8 cellular contexts compared by ENCODE assay signal in the genomic region with DNA sequence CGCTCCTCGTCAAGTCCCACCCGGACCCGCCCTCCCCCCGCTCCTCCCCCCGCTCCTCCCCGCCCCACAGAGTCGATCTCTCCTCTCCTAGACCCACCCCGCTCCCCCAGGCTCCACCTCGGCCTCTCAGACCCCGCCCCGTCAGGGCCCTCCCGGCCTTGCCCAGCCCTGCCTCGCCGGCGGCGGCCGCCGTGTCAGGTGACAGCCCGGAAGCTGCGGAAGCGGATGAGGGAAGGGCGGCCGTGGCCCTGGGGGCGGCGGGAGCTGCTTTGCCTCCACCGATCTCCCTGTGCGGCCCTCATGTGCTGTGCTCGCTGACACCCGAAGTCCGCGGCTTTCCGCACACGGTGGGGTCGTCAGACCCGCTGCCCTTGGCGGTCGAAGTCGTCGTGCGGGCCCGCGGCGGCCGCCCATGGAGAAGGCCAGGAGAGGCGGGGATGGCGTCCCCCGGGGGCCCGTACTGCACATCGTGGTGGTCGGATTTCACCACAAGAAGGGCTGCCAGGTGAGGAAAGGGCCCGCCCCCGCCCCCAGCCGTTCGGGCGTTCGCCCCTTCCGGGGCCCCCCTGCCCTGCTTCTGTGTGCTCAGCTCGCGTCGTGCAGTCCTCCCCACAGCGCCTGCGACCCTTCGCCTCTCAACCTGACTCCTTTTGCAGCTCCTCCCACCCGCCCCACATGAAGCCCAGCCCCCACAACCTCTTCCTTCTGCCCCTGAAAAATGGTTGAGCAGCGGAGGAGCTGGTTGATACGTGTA. TPM values are rescaled to one million over a fixed set of nuclear protein-coding genes. Genes with fewer than 3 reads are reported as not detected.
A peak's percentile ranks its signal among the peaks of the same experiment; 100 is the strongest.
DNase-seq lines count a peak whose midpoint lies in the region; ATAC-seq and TF ChIP-seq lines count a peak whose summit lies in the region.

Gene AVL9, plus strand, starts transcription at position 192 of the 754 bp plus-strand sequence. Its CDS starts 221 bp downstream, at position 413.

- H3K27me3 Mint-ChIP-seq in naive thymus-derived CD4-positive, alpha-beta T cell: no peaks in the 10 kb centered on the region
- no peaks in the 10 kb centered on the region for H3K27me3 Mint-ChIP-seq in stimulated activated memory B cell treated with anti-CD40 and anti-IgM and Interleukin-4, amounts not matched to agents 10 μg/mL and 1 μg/mL and 100 μg/mL, for 72 hours

- peaks cover 55% of the 10 kb centered on the region for H3K79me2 ChIP-seq in DOHH2 (ENCODE audit: control insufficient read depth, low read length)

- 0 out of 2 replicates have a peak, but pooled peaks cover 10% of the 10 kb centered on the region for H4K20me1 ChIP-seq in DOHH2 (ENCODE audit: control insufficient read depth, insufficient read depth, low read depth, low read length)

- peak within 1 kb of the TSS; percentile 92 to 98 (median 97) for H3K27ac Mint-ChIP-seq in naive thymus-derived CD4-positive, alpha-beta T cell
- H3K27ac Mint-ChIP-seq in stimulated activated memory B cell treated with anti-CD40 and anti-IgM and Interleukin-4, amounts not matched to agents 10 μg/mL and 1 μg/mL and 100 μg/mL, for 72 hours: peak within 1 kb of the TSS; percentile 76

- H3K9me2 ChIP-seq in DOHH2 (replicated peaks; ENCODE audit: control insufficient read depth, low read length): no peaks in the 10 kb centered on the region

- H3F3A ChIP-seq in DOHH2 (ENCODE audit: control insufficient read depth, insufficient read depth): peaks cover 19% of the 10 kb centered on the region

- peaks cover 4 to 14% (median 8%) of the 10 kb centered on the region in 5 donors for H3K36me3 Mint-ChIP-seq in naive thymus-derived CD4-positive, alpha-beta T cell
- peaks cover 9% of the 10 kb centered on the region for H3K36me3 Mint-ChIP-seq in stimulated activated memory B cell treated with anti-CD40 and anti-IgM and Interleukin-4, amounts not matched to agents 10 μg/mL and 1 μg/mL and 100 μg/mL, for 72 hours

- H3K27me3 ChIP-seq in DOHH2 (ENCODE audit: control insufficient read depth, low read length): no peaks in the 10 kb centered on the region
- no peaks in the 10 kb centered on the region for H3K27me3 ChIP-seq in naive thymus-derived CD4-positive, alpha-beta T cell (ENCODE audit: control insufficient read depth in 2 of 2, insufficient read depth in 2 of 2, low read length in 2 of 2)

- CTCF ChIA-PET in naive thymus-derived CD4-positive, alpha-beta T cell (lab: Charles Lee): interaction anchor here (0.7 kb wide), 1 partner anchor 395 kb away, joined by 3 read pairs; no protein-coding TSS in a partner anchor

- no peaks in the 10 kb centered on the region for H3K9me3 ChIP-seq in DOHH2 (ENCODE audit: control insufficient read depth, insufficient read depth, low read length)
- H3K9me3 ChIP-seq in naive thymus-derived CD4-positive, alpha-beta T cell (ENCODE audit: control insufficient read depth in 2 of 3, low read length in 3 of 3): no peaks in the 10 kb centered on the region

- peaks cover 34% of the 10 kb centered on the region for H3K4me1 ChIP-seq in DOHH2 (ENCODE audit: control insufficient read depth, low read length)
- H3K4me1 ChIP-seq in naive thymus-derived CD4-positive, alpha-beta T cell (ENCODE audit: control insufficient read depth in 2 of 2, insufficient read depth in 2 of 2, low read length in 2 of 2): peaks cover 12 to 24% of the 10 kb centered on the region in 2 donors

- peaks cover 21 to 50% (median 40%) of the 10 kb centered on the region in 7 donors for H3K4me1 Mint-ChIP-seq in naive thymus-derived CD4-positive, alpha-beta T cell
- peaks cover 32% of the 10 kb centered on the region for H3K4me1 Mint-ChIP-seq in stimulated activated memory B cell treated with anti-CD40 and anti-IgM and Interleukin-4, amounts not matched to agents 10 μg/mL and 1 μg/mL and 100 μg/mL, for 72 hours

- no peak for TF ChIP-seq CTCF in DOHH2 (IDR thresholded peaks at IDR 0.05; ENCODE audit: low read depth, low read length, poor library complexity, severe bottlenecking)

- H3K36me3 ChIP-seq in DOHH2 (ENCODE audit: control insufficient read depth, low read length): peaks cover 41% of the 10 kb centered on the region
- H3K36me3 ChIP-seq in naive thymus-derived CD4-positive, alpha-beta T cell (ENCODE audit: control insufficient read depth in 2 of 3, insufficient read depth in 3 of 3, low read length in 3 of 3): peaks cover 0 to 3% (median 0%) of the 10 kb centered on the region in 3 experiments

- H3K27ac ChIP-seq in DOHH2 (ENCODE audit: low read depth, low read length): peak within 1 kb of the TSS; percentile 93
- peak within 1 kb of the TSS; percentile 96 for H3K27ac ChIP-seq in naive thymus-derived CD4-positive, alpha-beta T cell (ENCODE audit: low read depth, low read length)

- H3K9me3 Mint-ChIP-seq in naive thymus-derived CD4-positive, alpha-beta T cell: peaks cover 0 to 6% (median 0%) of the 10 kb centered on the region in 11 donors
- H3K9me3 Mint-ChIP-seq in stimulated activated memory B cell treated with anti-CD40 and anti-IgM and Interleukin-4, amounts not matched to agents 10 μg/mL and 1 μg/mL and 100 μg/mL, for 72 hours: peaks cover 3% of the 10 kb centered on the region

- peak within 1 kb of the TSS; percentile 95 for H3K4me3 ChIP-seq in DOHH2 (ENCODE audit: low read length)
- H3K4me3 ChIP-seq in naive thymus-derived CD4-positive, alpha-beta T cell (ENCODE audit: low read length): peak within 1 kb of the TSS; percentile 88

- DNase-seq in GOT3 (lab: John Stamatoyannopoulos, UW) (peak; percentile 97), LHCN-M2 (ENCODE audit: low read depth) (peak; percentile 97), RPMI8226 (peak; percentile 98), fibroblast of gingiva (ENCODE audit: low read depth) (peak; percentile 96)
- DNase-seq in activated T-helper 1 cell treated with anti-CD3 and anti-CD28 coated beads, Interleukin-2, amount 50 U/mL, for 16 hours (ENCODE audit: low read depth in 1 of 2, low spot score in 1 of 2): peak; percentile 98 to 99
- DNase-seq in naive thymus-derived CD4-positive, alpha-beta T cell: peak; percentile 96 to 99 (median 98)

- ATAC-seq in naive thymus-derived CD4-positive, alpha-beta T cell: peak; percentile 98
- peak; percentile 99 for ATAC-seq in stimulated activated memory B cell treated with anti-CD40 and anti-IgM and Interleukin-4, amounts not matched to agents 10 μg/mL and 1 μg/mL and 100 μg/mL, for 72 hours

- intact Hi-C loops in naive thymus-derived CD4-positive, alpha-beta T cell (cut with micrococcal nuclease): loop anchor here (1.0 to 5.0 kb wide), 13 partner anchors 37 to 1901 kb away; partner anchors contain the start of genes BBS9 (in 2 of the 2), GARS1 (in 1 of the 2) and RP9 (in 1 of the 2)

- POLR2A ChIA-PET in naive thymus-derived CD4-positive, alpha-beta T cell (lab: Charles Lee): interaction anchor here (0.5 to 1.8 kb wide), 13 partner anchors 9 to 615 kb away, joined by 3 to 10 read pairs (median 3); partner anchors contain the start of genes KBTBD2 and NT5C3A

- peak within 1 kb of the TSS; percentile 86 to 100 (median 96) for H3K4me3 Mint-ChIP-seq in naive thymus-derived CD4-positive, alpha-beta T cell
- peak within 1 kb of the TSS; percentile 93 for H3K4me3 Mint-ChIP-seq in stimulated activated memory B cell treated with anti-CD40 and anti-IgM and Interleukin-4, amounts not matched to agents 10 μg/mL and 1 μg/mL and 100 μg/mL, for 72 hours

- peak within 1 kb of the TSS; percentile 91 for H3K4me2 ChIP-seq in DOHH2 (ENCODE audit: low read length)

RNA-seq across cellular contexts. Expression of gene AVL9, which starts in this region (rescaled TPM):
- total RNA-seq in LHCN-M2 (2014; rRNA removed): 60.3 and 75.9 TPM in 2 replicates
- polyA plus RNA-seq in LHCN-M2 (2012): 30.3 TPM
- 10 to 100 TPM; 30.9 to 57.9 (median 45.3) TPM for total RNA-seq in naive thymus-derived CD4-positive, alpha-beta T cell
- polyA plus RNA-seq in naive thymus-derived CD4-positive, alpha-beta T cell: 10 to 100 TPM in 1 of 2 donors, 1 to 10 TPM in 1; 8.0 to 11.4 TPM

Comparison
In these comparisons a context has a peak if more than half of its experiments do, and no peak if none do; other contexts are left out.
1. Peak in every context shown above with its lines: DNase-seq, ATAC-seq, H3K4me3 ChIP-seq and H3K27ac ChIP-seq.